In genomic region chr3:79255292-79255691, GRCh38 we compare ENCODE assay signal across 1 cellular context.
TF ChIP-seq lines count a peak whose summit lies in the region.

No MANE protein-coding gene starts in this region.

TF ChIP-seq in HepG2, 621 proteins besides CTCF, POLR2A, EP300 and RAD21 (continued from another document):
- TF ChIP-seq HMGA1 (CRISPR knock-in tag; conservative IDR thresholded peaks at IDR 0.05) = no peak
